In the genomic region with DNA sequence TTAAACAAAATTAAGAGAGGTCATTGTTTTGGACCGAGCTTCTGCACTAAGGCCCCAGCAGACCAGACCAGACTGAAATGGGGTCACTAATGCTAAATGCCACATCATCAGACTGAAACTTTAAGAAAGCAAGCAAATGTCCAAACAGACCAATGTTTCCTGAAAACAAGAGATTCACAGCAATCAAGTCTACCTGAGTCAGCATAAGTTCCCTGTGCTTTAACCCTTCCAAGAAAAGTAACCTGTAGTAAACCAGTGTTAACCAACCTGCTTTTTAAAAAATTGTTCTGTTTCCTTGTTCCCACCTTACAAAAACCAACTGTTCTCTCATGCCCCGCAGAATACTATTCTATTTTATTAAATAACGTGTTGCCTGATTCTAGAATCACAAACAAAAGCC, we compare ENCODE assay signal across 8 cellular contexts.
"Had no signal": no experiment of that assay in that cellular context is flagged by ENCODE, and none has a peak within 500 bp of the region (broad histone marks: within the 10 kb centered on the region; RNA-seq: fewer than 3 reads in every experiment).

No MANE protein-coding gene starts in this region.

- FAIRE-seq: H1, H54, HTR-8/SVneo had no signal

- H3K27ac ChIP-seq: KMS-11 had no signal

- DNase-seq: H9, HCEC 1CT, KBM-7 had no signal

- H2AFZ ChIP-seq: GM23338 had no signal

- ATAC-seq: GM23338 had no signal

- H3K4me3 ChIP-seq: GM23338 had no signal

- H3K4me2 ChIP-seq: GM23338, KMS-11 had no signal

- H3K9ac ChIP-seq: KMS-11 had no signal
